Comparison of ENCODE assay signal across 25 cellular contexts in the genomic region with DNA sequence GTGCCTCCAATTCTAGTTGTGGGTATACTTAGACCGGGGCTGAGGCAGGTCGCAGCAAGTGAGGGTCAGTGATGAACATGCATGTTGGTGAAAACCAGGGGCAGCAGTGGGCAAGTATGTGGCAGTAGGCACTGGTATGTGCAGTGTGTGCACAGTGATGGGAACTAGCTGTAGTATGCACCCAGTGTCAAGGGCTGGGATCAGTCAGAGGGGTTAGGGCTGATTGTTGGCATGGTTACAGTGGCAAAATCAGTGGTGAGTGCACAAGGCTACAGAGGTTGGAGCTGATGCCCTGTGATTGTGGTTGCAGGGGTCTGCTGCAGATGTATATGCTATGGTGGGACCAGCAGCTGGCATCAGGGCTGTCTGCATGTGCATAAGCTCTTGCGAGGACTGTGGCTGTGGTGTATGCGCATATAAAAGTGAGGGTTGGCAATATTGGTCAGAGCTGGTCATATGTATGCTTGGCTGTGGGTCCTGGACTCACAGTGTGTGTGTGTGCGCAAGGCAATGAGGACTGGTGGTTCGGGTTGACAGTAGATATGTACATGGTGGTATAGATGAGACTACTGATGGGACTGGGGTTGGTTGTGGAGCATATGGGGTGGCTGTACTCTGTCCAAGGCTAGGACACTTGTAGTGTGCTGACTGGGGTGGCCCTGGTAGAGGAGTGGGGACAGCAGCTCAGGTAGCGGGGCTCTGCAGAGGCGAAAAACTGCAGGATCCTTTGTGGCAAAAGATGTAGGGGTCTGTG.
"Had no signal": no experiment of that assay in that cellular context is flagged by ENCODE, and none has a peak within 500 bp of the region (broad histone marks: within the 10 kb centered on the region; RNA-seq: fewer than 3 reads in every experiment).

No MANE protein-coding gene starts in this region.

- H3K36me3 ChIP-seq: breast epithelium, Peyer's patch, SJCRH30, WERI-Rb-1 had no signal

- H3K4me2 ChIP-seq: SK-N-SH had no signal

- H3K4me3 Mint-ChIP-seq: activated CD4-positive, alpha-beta T cell treated with anti-CD3 and anti-CD28 coated beads for 36 hours; activated CD8-positive, alpha-beta T cell treated with anti-CD3 and anti-CD28 coated beads for 36 hours; activated naive CD4-positive, alpha-beta T cell treated with anti-CD3 and anti-CD28 coated beads, Interleukin-2, amount 10 ng/mL, durations not matched to agents 7 days and 5 days; activated naive CD8-positive, alpha-beta T cell treated with anti-CD3 and anti-CD28 coated beads, Interleukin-2, amount 10 ng/mL, durations not matched to agents 7 days and 5 days; activated T-cell treated with anti-CD3 and anti-CD28 coated beads, Interleukin-2, amount 50 U/mL, for 72 hours had no signal

- H3K9ac ChIP-seq: SK-N-SH had no signal

- H3K27me3 ChIP-seq: breast epithelium, Peyer's patch, SJCRH30 had no signal

- H3K27ac Mint-ChIP-seq: activated CD4-positive, alpha-beta T cell treated with anti-CD3 and anti-CD28 coated beads for 36 hours; activated CD8-positive, alpha-beta T cell treated with anti-CD3 and anti-CD28 coated beads for 36 hours; activated naive CD4-positive, alpha-beta T cell treated with anti-CD3 and anti-CD28 coated beads, Interleukin-2, amount 10 ng/mL, durations not matched to agents 7 days and 5 days; activated naive CD8-positive, alpha-beta T cell treated with anti-CD3 and anti-CD28 coated beads, Interleukin-2, amount 10 ng/mL, durations not matched to agents 7 days and 5 days; activated T-helper 2 cell treated with anti-CD3 and anti-CD28 coated beads, Interferon-gamma antibody, Interleukin-2, Interleukin-4, amounts not matched to agents 10 μg/mL and 5 μg/mL and 100 μg/mL, durations not matched to agents 14 hours and 24 hours and 36 hours had no signal

- H3K4me3 ChIP-seq: breast epithelium, Peyer's patch, SJCRH30 had no signal

- H3K9me3 ChIP-seq: breast epithelium, Peyer's patch, SJCRH30, SK-N-SH had no signal

- H3K9me3 Mint-ChIP-seq: activated CD8-positive, alpha-beta T cell treated with anti-CD3 and anti-CD28 coated beads for 36 hours; activated naive CD4-positive, alpha-beta T cell treated with anti-CD3 and anti-CD28 coated beads, Interleukin-2, amount 10 ng/mL, durations not matched to agents 7 days and 5 days; activated naive CD8-positive, alpha-beta T cell treated with anti-CD3 and anti-CD28 coated beads, Interleukin-2, amount 10 ng/mL, durations not matched to agents 7 days and 5 days; activated T-cell treated with anti-CD3 and anti-CD28 coated beads, Interleukin-2, amount 50 U/mL, for 72 hours; activated T-helper 2 cell treated with anti-CD3 and anti-CD28 coated beads, Interferon-gamma antibody, Interleukin-2, Interleukin-4, amounts not matched to agents 10 μg/mL and 5 μg/mL and 100 μg/mL, durations not matched to agents 14 hours and 24 hours and 36 hours had no signal

- H3K36me3 Mint-ChIP-seq: activated naive CD4-positive, alpha-beta T cell treated with anti-CD3 and anti-CD28 coated beads, Interleukin-2, amount 10 ng/mL, durations not matched to agents 7 days and 5 days; activated naive CD8-positive, alpha-beta T cell treated with anti-CD3 and anti-CD28 coated beads, Interleukin-2, amount 10 ng/mL, durations not matched to agents 7 days and 5 days had no signal

- H3K27me3 Mint-ChIP-seq: activated naive CD8-positive, alpha-beta T cell treated with anti-CD3 and anti-CD28 coated beads, Interleukin-2, amount 10 ng/mL, durations not matched to agents 7 days and 5 days had no signal

- H3K27ac ChIP-seq: breast epithelium, Peyer's patch, RWPE1, SJCRH30, WERI-Rb-1 had no signal

- DNase-seq: activated CD4-positive, alpha-beta T cell treated with anti-CD3 and anti-CD28 coated beads for 36 hours; activated CD8-positive, alpha-beta memory T cell treated with anti-CD3 and anti-CD28 coated beads, Interleukin-2, amount 50 U/mL, for 4 hours; activated CD8-positive, alpha-beta T cell treated with anti-CD3 and anti-CD28 coated beads for 36 hours; activated gamma-delta T cell treated with Interleukin-2 at 50 U/mL for 16 hours; activated naive CD4-positive, alpha-beta T cell treated with anti-CD3 and anti-CD28 coated beads, Interleukin-2, amount 10 ng/mL, durations not matched to agents 7 days and 5 days; activated naive CD8-positive, alpha-beta T cell treated with anti-CD3 and anti-CD28 coated beads, Interleukin-2, amount 10 ng/mL, durations not matched to agents 7 days and 5 days; activated T-cell treated with anti-CD3 and anti-CD28 coated beads, Interleukin-2, amount 50 U/mL, for 72 hours; aorta; central memory CD4-positive, alpha-beta T cell; MM.1S; NCI-H1105 treated with DMSO at 0.1 percent for 48 hours; NCI-H1436 treated with DMSO at 0.1 percent for 48 hours; NCI-H187; NCI-H2081; NCI-H510A treated with DMSO at 0.1 percent for 48 hours; NCI-H69; Peyer's patch; Right ventricle myocardium superior; SJCRH30; SK-N-SH; T-helper 1 cell; WERI-Rb-1 had no signal

- H3K4me1 Mint-ChIP-seq: activated naive CD4-positive, alpha-beta T cell treated with anti-CD3 and anti-CD28 coated beads, Interleukin-2, amount 10 ng/mL, durations not matched to agents 7 days and 5 days; activated naive CD8-positive, alpha-beta T cell treated with anti-CD3 and anti-CD28 coated beads, Interleukin-2, amount 10 ng/mL, durations not matched to agents 7 days and 5 days had no signal

- ATAC-seq: activated CD4-positive, alpha-beta T cell treated with anti-CD3 and anti-CD28 coated beads for 36 hours; activated CD8-positive, alpha-beta T cell treated with anti-CD3 and anti-CD28 coated beads for 36 hours; activated T-cell treated with anti-CD3 and anti-CD28 coated beads, Interleukin-2, amount 50 U/mL, for 72 hours had no signal

- H3K4me1 ChIP-seq: breast epithelium, Peyer's patch, SJCRH30 had no signal
